1 cellular context compared by ENCODE assay signal in genomic region chr9:134445000-134445399, GRCh38.
TF ChIP-seq lines count a peak whose summit lies in the region.

No MANE protein-coding gene starts in this region.

TF ChIP-seq in SK-N-SH treated with all-trans-retinoic acid at 6 μM for 48 hours, 23 proteins besides CTCF, POLR2A, EP300 and RAD21 (continued from another document):
- TF ChIP-seq PPARA (CRISPR knock-in tag; IDR thresholded peaks at IDR 0.05; ENCODE audit: borderline replicate concordance) = no peak
- no peak for TF ChIP-seq GLIS3 (CRISPR knock-in tag; IDR thresholded peaks at IDR 0.05)
- TF ChIP-seq ESRRG (CRISPR knock-in tag; IDR thresholded peaks at IDR 0.05) = no peak
- no peak for TF ChIP-seq ARNTL (CRISPR knock-in tag; IDR thresholded peaks at IDR 0.05; ENCODE audit: borderline replicate concordance, low read depth)
- no peak for TF ChIP-seq POU6F1 (CRISPR knock-in tag; IDR thresholded peaks at IDR 0.05; ENCODE audit: borderline replicate concordance, low read depth)
- no peak for TF ChIP-seq ZC3H10 (CRISPR knock-in tag; IDR thresholded peaks at IDR 0.05)
- TF ChIP-seq TOX (CRISPR knock-in tag; IDR thresholded peaks at IDR 0.05; ENCODE audit: borderline replicate concordance) = no peak
- no peak for TF ChIP-seq ZFP3 (CRISPR knock-in tag; IDR thresholded peaks at IDR 0.05)
- TF ChIP-seq CSRNP3 (CRISPR knock-in tag; IDR thresholded peaks at IDR 0.05) = no peak
- no peak for TF ChIP-seq BACH2 (CRISPR knock-in tag; IDR thresholded peaks at IDR 0.05; ENCODE audit: borderline replicate concordance)
- no peak for TF ChIP-seq SNAI2 (CRISPR knock-in tag; IDR thresholded peaks at IDR 0.05)
- no peak for TF ChIP-seq TCF4 (CRISPR knock-in tag; IDR thresholded peaks at IDR 0.05; ENCODE audit: borderline replicate concordance)
- TF ChIP-seq ZNF70 (CRISPR knock-in tag; IDR thresholded peaks at IDR 0.05) = no peak
- no peak for TF ChIP-seq CSDC2 (CRISPR knock-in tag; IDR thresholded peaks at IDR 0.05)
- no peak for TF ChIP-seq ZNF8 (CRISPR knock-in tag; IDR thresholded peaks at IDR 0.05)
